Comparison of ENCODE assay signal across 7 cellular contexts in the genomic region with DNA sequence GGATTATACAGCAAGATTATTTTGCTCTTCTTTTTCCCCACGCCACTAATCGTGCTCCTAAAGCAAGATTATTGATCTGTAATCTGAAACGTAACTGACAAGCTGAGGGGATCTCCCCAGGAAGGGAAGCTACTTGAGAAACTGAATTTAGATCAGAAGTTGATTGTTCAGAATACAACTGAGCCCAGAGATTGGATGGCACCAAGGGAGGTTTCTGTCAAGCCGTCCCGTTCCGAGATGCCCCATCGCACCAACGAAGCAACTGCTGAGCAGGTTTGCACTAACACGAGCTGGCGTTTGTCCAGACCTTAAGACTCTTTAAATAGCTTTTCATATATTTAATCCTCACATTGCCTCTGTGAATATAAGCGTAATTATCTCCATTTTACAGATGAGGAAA. TPM values are rescaled to one million over a fixed set of nuclear protein-coding genes. Genes with fewer than 3 reads are reported as not detected.
DNase-seq lines count a peak whose midpoint lies in the region; ATAC-seq, FAIRE-seq and TF ChIP-seq lines count a peak whose summit lies in the region.
"Not testable (repeated sequence)": the region's sequence is repeated elsewhere in the genome, so short reads cannot be mapped to it uniquely, and the experiment has no call there.

No MANE protein-coding gene starts in this region.

- SMC1A ChIA-PET in GM12878 (lab: Charles Lee; ENCODE audit: uncharacterized antibody, unreplicated experiment) = not testable (repeated sequence)

- intact Hi-C loops in activated CD4-positive, alpha-beta T cell treated with anti-CD3 and anti-CD28 coated beads for 36 hours (cut with DNase I, micrococcal nuclease); GM12878 (cut with micrococcal nuclease; ENCODE audit: unreplicated experiment): not testable (repeated sequence)

- not testable (repeated sequence) for TF ChIP-seq POLR2A in GM12878 (IDR thresholded peaks at IDR 0.05; ENCODE audit: low read depth, low read length)

- not testable (repeated sequence) for H3K27me3 ChIP-seq in OCI-LY3 (ENCODE audit: low read depth, low read length); GM12878 (replicated peaks in 1 of 2; ENCODE audit: control insufficient read depth in 2 of 2, insufficient read depth in 2 of 2, low read length in 1 of 2)

- in situ Hi-C loops in GM12878 (cut with MboI) = not testable (repeated sequence)

- not testable (repeated sequence) for H3K27ac Mint-ChIP-seq in activated CD4-positive, alpha-beta T cell treated with anti-CD3 and anti-CD28 coated beads for 36 hours
- H3K27ac Mint-ChIP-seq in memory B cell = peak overlapping the region; percentile 85
- H3K27ac Mint-ChIP-seq in stimulated activated memory B cell treated with anti-CD40 and anti-IgM and Interleukin-4, amounts not matched to agents 10 μg/mL and 1 μg/mL and 100 μg/mL, for 72 hours = peak overlapping the region; percentile 48

- RAD21 ChIA-PET in GM12878 (lab: Charles Lee; ENCODE audit: unreplicated experiment) = not testable (repeated sequence)

- FAIRE-seq in GM12878 (lab: Jason Lieb, UNC) = peak; percentile 64

- peak overlapping the region; percentile 97 for H3K27ac ChIP-seq in OCI-LY3 (ENCODE audit: low read length)
- not testable (repeated sequence) for H3K27ac ChIP-seq in GM12878 (ENCODE audit: control insufficient read depth, insufficient read depth)

- not testable (repeated sequence) for H3K79me2 ChIP-seq in OCI-LY3 (ENCODE audit: low read length); GM12878 (ENCODE audit: control insufficient read depth, insufficient read depth, low read length)

- not testable (repeated sequence) for TF ChIP-seq CTCF in GM12865 (IDR thresholded peaks at IDR 0.05; ENCODE audit: insufficient read depth, low read depth, low read length, missing control alignments); OCI-LY3 (IDR thresholded peaks at IDR 0.05; ENCODE audit: low read depth, low read length); GM12878 (IDR thresholded peaks at IDR 0.05 in 2 of 3, conservative IDR thresholded peaks at IDR 0.05 in 1 of 3; ENCODE audit: control insufficient read depth in 2 of 3, extremely low read depth in 1 of 3, insufficient read depth in 1 of 3, low read depth in 3 of 3, low read length in 3 of 3)

- not testable (repeated sequence) for H3K36me3 Mint-ChIP-seq in activated CD4-positive, alpha-beta T cell treated with anti-CD3 and anti-CD28 coated beads for 36 hours (ENCODE audit: low read depth); memory B cell; stimulated activated memory B cell treated with anti-CD40 and anti-IgM and Interleukin-4, amounts not matched to agents 10 μg/mL and 1 μg/mL and 100 μg/mL, for 72 hours

- H3K4me3 Mint-ChIP-seq in activated CD4-positive, alpha-beta T cell treated with anti-CD3 and anti-CD28 coated beads for 36 hours = not testable (repeated sequence)
- H3K4me3 Mint-ChIP-seq in memory B cell = peak overlapping the region; percentile 66
- peak overlapping the region; percentile 44 for H3K4me3 Mint-ChIP-seq in stimulated activated memory B cell treated with anti-CD40 and anti-IgM and Interleukin-4, amounts not matched to agents 10 μg/mL and 1 μg/mL and 100 μg/mL, for 72 hours

- TF ChIP-seq RAD21 in GM12878 (IDR thresholded peaks at IDR 0.05; ENCODE audit: insufficient read depth, low read depth, low read length) = not testable (repeated sequence)

- not testable (repeated sequence) for H3K9me3 ChIP-seq in OCI-LY3 (ENCODE audit: insufficient read depth, low read length); GM12878 (replicated peaks; ENCODE audit: control insufficient read depth, insufficient read depth, low read length)

- H3K36me3 ChIP-seq in OCI-LY3 (replicated peaks; ENCODE audit: low read depth, low read length); GM12878 (ENCODE audit: control insufficient read depth in 2 of 2, insufficient read depth in 2 of 2, low read length in 1 of 2): not testable (repeated sequence)

- not testable (repeated sequence) for H3K27me3 Mint-ChIP-seq in activated CD4-positive, alpha-beta T cell treated with anti-CD3 and anti-CD28 coated beads for 36 hours; memory B cell; stimulated activated memory B cell treated with anti-CD40 and anti-IgM and Interleukin-4, amounts not matched to agents 10 μg/mL and 1 μg/mL and 100 μg/mL, for 72 hours

- H2AFZ ChIP-seq in OCI-LY3 (ENCODE audit: low read depth, low read length); GM12878 (ENCODE audit: control insufficient read depth, low read depth, low read length): not testable (repeated sequence)

- DNase-seq in GM12865 (ENCODE audit: low read depth) (peak; percentile 9), NCI-H82 (lab: John Stamatoyannopoulos, UW) (peak; percentile 54)
- DNase-seq in activated CD4-positive, alpha-beta T cell treated with anti-CD3 and anti-CD28 coated beads for 36 hours = peak; percentile 12
- DNase-seq in GM12878 (ENCODE audit: low read depth, low spot score); memory B cell (ENCODE audit: low spot score in 2 of 2): not testable (repeated sequence)

- peak; percentile 28 for ATAC-seq in activated CD4-positive, alpha-beta T cell treated with anti-CD3 and anti-CD28 coated beads for 36 hours
- ATAC-seq in GM12878 (peak; percentile 11; the same call in 2 of the 3 replicates), memory B cell (ENCODE audit: low read depth) (peak; percentile 21)
- peak; percentile 55 for ATAC-seq in stimulated activated memory B cell treated with anti-CD40 and anti-IgM and Interleukin-4, amounts not matched to agents 10 μg/mL and 1 μg/mL and 100 μg/mL, for 72 hours

- CTCF ChIA-PET in activated CD4-positive, alpha-beta T cell treated with anti-CD3 and anti-CD28 coated beads for 36 hours (lab: Charles Lee) = interaction anchor here (1.2 kb wide), 1 partner anchor 85 kb away, joined by 4 read pairs; no protein-coding TSS in a partner anchor
- CTCF ChIA-PET in GM12878 (lab: Yijun Ruan, JAX) = not testable (repeated sequence)

- not testable (repeated sequence) for TF ChIP-seq EP300 in GM12878 (IDR thresholded peaks at IDR 0.05; ENCODE audit: borderline replicate concordance in 1 of 2, control insufficient read depth in 1 of 2, low read depth in 2 of 2, low read length in 2 of 2)

- not testable (repeated sequence) for H3K4me3 ChIP-seq in GM12865 (ENCODE audit: low read depth, low read length); GM12878
- H3K4me3 ChIP-seq in OCI-LY3 (ENCODE audit: low read length) = peak overlapping the region; percentile 68

- H3K9ac ChIP-seq in OCI-LY3 (ENCODE audit: low read length) = peak overlapping the region; percentile 96
- not testable (repeated sequence) for H3K9ac ChIP-seq in GM12878 (ENCODE audit: control insufficient read depth, insufficient read depth, low read length)

- peaks cover 73% of the 10 kb centered on the region for H3K4me1 ChIP-seq in OCI-LY3 (ENCODE audit: low read length)
- H3K4me1 ChIP-seq in GM12878 (ENCODE audit: control insufficient read depth, insufficient read depth, low read length) = not testable (repeated sequence)

- 1% methylated on average over 11 of the region's 11 CpGs for WGBS in GM12878 (ENCODE audit: insufficient coverage, insufficient replicate concordance, low lambda C conversion rate, missing lambda C conversion rate)

- peaks cover 11% of the 10 kb centered on the region for H3K4me1 Mint-ChIP-seq in activated CD4-positive, alpha-beta T cell treated with anti-CD3 and anti-CD28 coated beads for 36 hours
- peaks cover 28% of the 10 kb centered on the region for H3K4me1 Mint-ChIP-seq in memory B cell
- peaks cover 41% of the 10 kb centered on the region for H3K4me1 Mint-ChIP-seq in stimulated activated memory B cell treated with anti-CD40 and anti-IgM and Interleukin-4, amounts not matched to agents 10 μg/mL and 1 μg/mL and 100 μg/mL, for 72 hours

- not testable (repeated sequence) for BruUV-seq in GM12878 (replicated peaks; lab: Mats Ljungman, UMichigan)

- not testable (repeated sequence) for H3K9me3 Mint-ChIP-seq in activated CD4-positive, alpha-beta T cell treated with anti-CD3 and anti-CD28 coated beads for 36 hours (ENCODE audit: low read depth); memory B cell; stimulated activated memory B cell treated with anti-CD40 and anti-IgM and Interleukin-4, amounts not matched to agents 10 μg/mL and 1 μg/mL and 100 μg/mL, for 72 hours

- not testable (repeated sequence) for H4K20me1 ChIP-seq in OCI-LY3 (ENCODE audit: insufficient read depth, low read length); GM12878 (ENCODE audit: control insufficient read depth, insufficient read depth)

- POLR2A ChIA-PET in activated CD4-positive, alpha-beta T cell treated with anti-CD3 and anti-CD28 coated beads for 36 hours (lab: Charles Lee) = interaction anchor here (0.6 kb wide), 1 partner anchor 327 kb away, joined by 3 read pairs; no protein-coding TSS in a partner anchor
- POLR2A ChIA-PET in GM12878 (lab: Charles Lee) = not testable (repeated sequence)

- H3K4me2 ChIP-seq in OCI-LY3 (ENCODE audit: low read length) = peak overlapping the region; percentile 78
- H3K4me2 ChIP-seq in GM12878 (ENCODE audit: control insufficient read depth, insufficient read depth) = not testable (repeated sequence)

RNA-seq across cellular contexts. Expression of gene METTL2B, which starts 35.1 kb away (rescaled TPM):
- total RNA-seq in activated CD4-positive, alpha-beta T cell treated with anti-CD3 and anti-CD28 coated beads for 36 hours = 10 to 100 TPM; 36.1 to 40.3 TPM
- total RNA-seq in GM12878 (2013; cell fraction: nucleolus; rRNA removed) = 56.9 and 63.6 TPM in 2 replicates
- total RNA-seq in GM12878 (2014; rRNA removed) (26.8 and 29.4 TPM in 2 replicates), GM12878 (2014; rRNA removed; fragmentation: Illumina TruSeq; extraction: Trizol) (35.3 and 36.9 TPM in 2 replicates), GM12878 (2021) (27.7 and 28.1 TPM in 2 replicates)
- 14.2 TPM for polyA plus RNA-seq in GM12878 (2011; ENCODE audit: low read depth)
- polyA plus RNA-seq in GM12878 (2011; rRNA removed) (36.4 and 37.8 TPM in 2 replicates), GM12878 (2014; fragmentation: Illumina TruSeq; extraction: Trizol) (36.6 and 51.7 TPM in 2 replicates), GM12878 (2014; fragmentation: Nextera tagmentation; extraction: Ambion mirVana) (10 to 100 TPM; 40.5 to 48.4 TPM), GM12878 (2014; rRNA removed) (18.9 and 20.7 TPM in 2 replicates), GM12878 (2016; fragmentation: Nextera tagmentation; extraction: Ambion mirVana) (10 to 100 TPM; 43.4 to 43.5 TPM)
- polyA plus RNA-seq in GM12878 (2011; cell fraction: cytosol; rRNA removed) = 19.7 and 23.3 TPM in 2 replicates
- polyA plus RNA-seq in GM12878 (2011; cell fraction: nucleus; rRNA removed) = 13.0 and 13.3 TPM in 2 replicates
- 12.6 and 13.7 TPM in 2 replicates for polyA plus RNA-seq in GM12878 (2012)
- 36.3 and 48.1 TPM in 2 replicates for polyA minus RNA-seq in GM12878 (2011; rRNA and poly(A)+ RNA removed)
- 13.0 and 15.1 TPM in 2 replicates for polyA minus RNA-seq in GM12878 (2011; cell fraction: cytosol; rRNA and poly(A)+ RNA removed)
- polyA minus RNA-seq in GM12878 (2011; cell fraction: nucleus; rRNA and poly(A)+ RNA removed) = 18.3 and 38.9 TPM in 2 replicates

RNA-seq across cellular contexts. Expression of gene HILPDA, which starts 56.0 kb away (rescaled TPM):
- 100 to 1,000 TPM; 227 to 309 TPM for total RNA-seq in activated CD4-positive, alpha-beta T cell treated with anti-CD3 and anti-CD28 coated beads for 36 hours
- total RNA-seq in GM12878 (2013; cell fraction: nucleolus; rRNA removed) = 232 and 244 TPM in 2 replicates
- total RNA-seq in GM12878 (2014; rRNA removed) = 15.1 and 16.4 TPM in 2 replicates
- 19.6 and 21.2 TPM in 2 replicates for total RNA-seq in GM12878 (2014; rRNA removed; fragmentation: Illumina TruSeq; extraction: Trizol)
- 12.0 and 14.1 TPM in 2 replicates for total RNA-seq in GM12878 (2021)
- polyA plus RNA-seq in GM12878 (2011; ENCODE audit: low read depth) = 22.4 TPM
- 198 and 232 TPM in 2 replicates for polyA plus RNA-seq in GM12878 (2011; rRNA removed)
- polyA plus RNA-seq in GM12878 (2011; cell fraction: cytosol; rRNA removed) = 184 and 280 TPM in 2 replicates
- 85.4 and 130 TPM in 2 replicates for polyA plus RNA-seq in GM12878 (2011; cell fraction: nucleus; rRNA removed)
- 26.2 and 86.6 TPM in 2 replicates for polyA plus RNA-seq in GM12878 (2012)
- 22.1 and 24.2 TPM in 2 replicates for polyA plus RNA-seq in GM12878 (2014; fragmentation: Illumina TruSeq; extraction: Trizol)
- polyA plus RNA-seq in GM12878 (2014; fragmentation: Nextera tagmentation; extraction: Ambion mirVana) = 10 to 100 TPM; 37.4 to 44.0 TPM
- polyA plus RNA-seq in GM12878 (2014; rRNA removed) = 26.1 and 29.6 TPM in 2 replicates
- polyA plus RNA-seq in GM12878 (2016; fragmentation: Nextera tagmentation; extraction: Ambion mirVana) = 10 to 100 TPM; 24.5 to 28.4 TPM
- 141 and 166 TPM in 2 replicates for polyA minus RNA-seq in GM12878 (2011; rRNA and poly(A)+ RNA removed)
- polyA minus RNA-seq in GM12878 (2011; cell fraction: cytosol; rRNA and poly(A)+ RNA removed) = 42.1 and 54.1 TPM in 2 replicates
- polyA minus RNA-seq in GM12878 (2011; cell fraction: nucleus; rRNA and poly(A)+ RNA removed) = 97.8 and 100.0 TPM in 2 replicates
